ENCODE assay signal across 1 cellular context in genomic region chr19:52962394-52963228, GRCh38.
TF ChIP-seq lines count a peak whose summit lies in the region.

Gene ZNF816 (minus strand): TSS chr19:52962881. CDS start chr19:52956089, 6,792 bp downstream.

TF ChIP-seq in K562, 482 proteins besides CTCF, POLR2A, EP300 and RAD21 (continued from another document and continues in another):
- no peak for TF ChIP-seq DEAF1 (CRISPR knock-in tag; IDR thresholded peaks at IDR 0.05)
- TF ChIP-seq ATF7 (IDR thresholded peaks at IDR 0.05) = peak; percentile 36; the same call in 1 of the 2 replicates
- no peak for TF ChIP-seq CHAMP1 (IDR thresholded peaks at IDR 0.05)
- TF ChIP-seq STAT6 (CRISPR knock-in tag; IDR thresholded peaks at IDR 0.05) = no peak
- no peak for TF ChIP-seq PHB (CRISPR knock-in tag; IDR thresholded peaks at IDR 0.05)
- TF ChIP-seq DNMT1 (IDR thresholded peaks at IDR 0.05) = no peak
- TF ChIP-seq TEAD2 (tag; IDR thresholded peaks at IDR 0.05) = no peak
- TF ChIP-seq KLF13 (tag; IDR thresholded peaks at IDR 0.05; ENCODE audit: borderline replicate concordance, low read depth) = no peak
- no peak for TF ChIP-seq CHD1 (IDR thresholded peaks at IDR 0.05; ENCODE audit: low read length)
- no peak for TF ChIP-seq PKNOX1 (IDR thresholded peaks at IDR 0.05)
- TF ChIP-seq ZNF76 (CRISPR knock-in tag; IDR thresholded peaks at IDR 0.05; ENCODE audit: borderline replicate concordance) = no peak
- no peak for TF ChIP-seq ZNF589 (CRISPR knock-in tag; IDR thresholded peaks at IDR 0.05; ENCODE audit: low read depth)
- TF ChIP-seq SRSF7 (optimal IDR thresholded peaks at IDR 0.05; ENCODE audit: low read depth, low read length) = no peak
- TF ChIP-seq ZNF77 (CRISPR knock-in tag; IDR thresholded peaks at IDR 0.05) = no peak
- no peak for TF ChIP-seq HDGF (IDR thresholded peaks at IDR 0.05)
- no peak for TF ChIP-seq ID3 (CRISPR knock-in tag; IDR thresholded peaks at IDR 0.05)
- no peak for TF ChIP-seq ID3 (tag; IDR thresholded peaks at IDR 0.05)
- TF ChIP-seq ZKSCAN8 (CRISPR knock-in tag; IDR thresholded peaks at IDR 0.05) = no peak
- no peak for TF ChIP-seq MCM2 (IDR thresholded peaks at IDR 0.05; ENCODE audit: low read depth)
- no peak for TF ChIP-seq E4F1 (CRISPR knock-in tag; IDR thresholded peaks at IDR 0.05; ENCODE audit: borderline replicate concordance)
- 0 out of 2 replicates have a peak, but pooled peaks have one; percentile 13 for TF ChIP-seq NBN (IDR thresholded peaks at IDR 0.05; ENCODE audit: low read depth)
- TF ChIP-seq ZBTB2 (IDR thresholded peaks at IDR 0.05) = no peak
- no peak for TF ChIP-seq TAL1 (IDR thresholded peaks at IDR 0.05)
- TF ChIP-seq HOXB6 (CRISPR knock-in tag; IDR thresholded peaks at IDR 0.05; ENCODE audit: borderline replicate concordance) = no peak
- TF ChIP-seq MEF2D (tag; conservative IDR thresholded peaks at IDR 0.05; ENCODE audit: low read depth) = no peak
- TF ChIP-seq NUFIP1 (IDR thresholded peaks at IDR 0.05; ENCODE audit: partially characterized antibody) = no peak
- no peak for TF ChIP-seq CBFA2T3 (IDR thresholded peaks at IDR 0.05)
- no peak for TF ChIP-seq RCOR1 (IDR thresholded peaks at IDR 0.05; ENCODE audit: borderline replicate concordance in 1 of 2, low read depth in 2 of 2, low read length in 2 of 2)
- TF ChIP-seq FOXP4 (CRISPR knock-in tag; IDR thresholded peaks at IDR 0.05; ENCODE audit: borderline replicate concordance) = no peak
- TF ChIP-seq ZBTB11 (CRISPR knock-in tag; IDR thresholded peaks at IDR 0.05) = peak in 1 of 3 experiments; percentile 84; a peak in 2 of 6 replicates
- TF ChIP-seq CBFB (CRISPR knock-in tag; IDR thresholded peaks at IDR 0.05) = no peak
- TF ChIP-seq TBP (optimal IDR thresholded peaks at IDR 0.05; ENCODE audit: low read depth, low read length) = peak; percentile 49
- no peak for TF ChIP-seq HMGXB4 (CRISPR knock-in tag; IDR thresholded peaks at IDR 0.05)
- TF ChIP-seq MTA2 (IDR thresholded peaks at IDR 0.05; ENCODE audit: low read depth) = no peak
- peak; percentile 12; the same call in 1 of the 2 replicates for TF ChIP-seq RB1 (IDR thresholded peaks at IDR 0.05; ENCODE audit: low read depth)
- no peak for TF ChIP-seq TCF7 (IDR thresholded peaks at IDR 0.05; ENCODE audit: borderline replicate concordance)
- peak; percentile 67 for TF ChIP-seq TAF1 (IDR thresholded peaks at IDR 0.05; ENCODE audit: control insufficient read depth, extremely low read depth, insufficient read depth, low read length, severe bottlenecking)
- TF ChIP-seq ZNF639 (CRISPR knock-in tag; conservative IDR thresholded peaks at IDR 0.05 in 1 of 2, IDR thresholded peaks at IDR 0.05 in 1 of 2) = no peak
- no peak for TF ChIP-seq SIN3B (IDR thresholded peaks at IDR 0.05; ENCODE audit: low read depth)
- no peak for TF ChIP-seq GATAD2A (IDR thresholded peaks at IDR 0.05)
- TF ChIP-seq HNRNPUL1 (IDR thresholded peaks at IDR 0.05; ENCODE audit: low read length) = no peak
- TF ChIP-seq PML (IDR thresholded peaks at IDR 0.05; ENCODE audit: low read length) = peak; percentile 73
